In genomic region chr1:44650159-44650831, GRCh38 we compare ENCODE assay signal across 15 cellular contexts. TPM values are rescaled to one million over a fixed set of nuclear protein-coding genes. Genes with fewer than 3 reads are reported as not detected.
DNase-seq lines count a peak whose midpoint lies in the region; ATAC-seq and TF ChIP-seq lines count a peak whose summit lies in the region.
"Had no signal": no experiment of that assay in that cellular context is flagged by ENCODE, and none has a peak within 500 bp of the region (broad histone marks: within the 10 kb centered on the region; RNA-seq: fewer than 3 reads in every experiment).

No MANE protein-coding gene starts in this region.

- H3K4me3 ChIP-seq in H7 (ENCODE audit: insufficient read depth, low read depth, low read length) (no peak overlapping the region), neural cell (ENCODE audit: low read length) (no peak overlapping the region), lower lobe of right lung (no peak overlapping the region)
- H3K4me3 ChIP-seq: GM23248, pancreas, testis had no signal

- H3K27me3 Mint-ChIP-seq in glutamatergic neuron (ENCODE audit: unreplicated experiment) = peaks cover 7% of the 10 kb centered on the region
- H3K27me3 Mint-ChIP-seq: activated CD4-positive, alpha-beta memory T cell treated with anti-CD3 and anti-CD28 coated beads, Interleukin-2, amount 10 ng/mL, durations not matched to agents 7 days and 5 days; dendritic cell treated with granulocyte-macrophage colony-stimulating factor and Interleukin-4, amounts not matched to agents 40 ng/mL and 50 ng/mL, for 4 days had no signal

- intact Hi-C loops in lower lobe of right lung (cut with DNase I) = no loop called here

- ATAC-seq in stimulated activated naive CD8-positive, alpha-beta T cell treated with anti-CD3 and anti-CD28 coated beads, Interleukin-15, Interleukin-2, amounts not matched to agents 100 U/mL and 50 U/mL, for 24 hours = no peak
- no peak for ATAC-seq in lower lobe of right lung
- ATAC-seq: pancreas had no signal

- H2AFZ ChIP-seq in neural cell (ENCODE audit: low read depth, low read length) = no peak overlapping the region
- H2AFZ ChIP-seq: GM23248 had no signal

- no peak overlapping the region for H3K27ac ChIP-seq in neural cell (ENCODE audit: low read length)
- no peak overlapping the region for H3K27ac ChIP-seq in lower lobe of right lung
- H3K27ac ChIP-seq: GM23248, pancreas, testis had no signal

- no peak overlapping the region for H3K4me3 Mint-ChIP-seq in glutamatergic neuron (ENCODE audit: unreplicated experiment)
- H3K4me3 Mint-ChIP-seq: activated CD4-positive, alpha-beta memory T cell treated with anti-CD3 and anti-CD28 coated beads, Interleukin-2, amount 10 ng/mL, durations not matched to agents 7 days and 5 days; dendritic cell treated with granulocyte-macrophage colony-stimulating factor and Interleukin-4, amounts not matched to agents 40 ng/mL and 50 ng/mL, for 4 days had no signal

- H3K9me3 ChIP-seq in neural cell (ENCODE audit: low read length) (no peaks in the 10 kb centered on the region), lower lobe of right lung (no peaks in the 10 kb centered on the region)
- H3K9me3 ChIP-seq: pancreas, testis had no signal

- no peaks in the 10 kb centered on the region for H3K4me1 ChIP-seq in lower lobe of right lung
- H3K4me1 ChIP-seq: pancreas, testis had no signal

- TF ChIP-seq RAD21 in neural cell (conservative IDR thresholded peaks at IDR 0.05) = no peak

- TF ChIP-seq EP300 in neural cell (conservative IDR thresholded peaks at IDR 0.05; ENCODE audit: poor library complexity, severe bottlenecking) = no peak

- H3K79me2 ChIP-seq in neural cell (replicated peaks; ENCODE audit: insufficient read depth, low read length) = no peaks in the 10 kb centered on the region

- H3K9me3 Mint-ChIP-seq in glutamatergic neuron (ENCODE audit: unreplicated experiment) = peaks cover 9% of the 10 kb centered on the region
- H3K9me3 Mint-ChIP-seq: activated CD4-positive, alpha-beta memory T cell treated with anti-CD3 and anti-CD28 coated beads, Interleukin-2, amount 10 ng/mL, durations not matched to agents 7 days and 5 days; dendritic cell treated with granulocyte-macrophage colony-stimulating factor and Interleukin-4, amounts not matched to agents 40 ng/mL and 50 ng/mL, for 4 days had no signal

- H3K4me2 ChIP-seq in neural cell (ENCODE audit: low read length) = no peak overlapping the region

- TF ChIP-seq CTCF in glutamatergic neuron (IDR thresholded peaks at IDR 0.05; ENCODE audit: partially characterized antibody, unreplicated experiment) (no peak), neural cell (IDR thresholded peaks at IDR 0.05; ENCODE audit: poor library complexity, severe bottlenecking) (no peak), lower lobe of right lung (IDR thresholded peaks at IDR 0.05) (no peak)

- no peaks in the 10 kb centered on the region for H4K20me1 ChIP-seq in neural cell (ENCODE audit: insufficient read depth)

- H3K27ac Mint-ChIP-seq in glutamatergic neuron (ENCODE audit: unreplicated experiment) = no peak overlapping the region
- H3K27ac Mint-ChIP-seq: activated CD4-positive, alpha-beta memory T cell treated with anti-CD3 and anti-CD28 coated beads, Interleukin-2, amount 10 ng/mL, durations not matched to agents 7 days and 5 days; dendritic cell treated with granulocyte-macrophage colony-stimulating factor and Interleukin-4, amounts not matched to agents 40 ng/mL and 50 ng/mL, for 4 days had no signal

- peak overlapping the region; percentile 23 for H3K9ac ChIP-seq in neural cell (ENCODE audit: low read length)
- H3K9ac ChIP-seq: GM23248 had no signal

- DNase-seq in H7 (peak; percentile 80), NCI-H2107 (lab: John Stamatoyannopoulos, UW) (peak; percentile 88), glutamatergic neuron (peak; percentile 41), A172 (ENCODE audit: low spot score) (no peak), lower lobe of right lung (no peak)
- DNase-seq in stimulated activated naive CD8-positive, alpha-beta T cell treated with anti-CD3 and anti-CD28 coated beads, Interleukin-15, Interleukin-2, amounts not matched to agents 100 U/mL and 50 U/mL, for 24 hours = no peak
- DNase-seq in stimulated activated CD4-positive, alpha-beta T cell treated with anti-CD3 and anti-CD28 coated beads, Interleukin-12 subunit alpha, Interleukin-12 subunit beta, amount 100 ng/mL, for 4 hours = no peak
- DNase-seq: activated CD4-positive, alpha-beta memory T cell treated with anti-CD3 and anti-CD28 coated beads, Interleukin-2, amount 10 ng/mL, durations not matched to agents 7 days and 5 days; AML-193; GM23248; NCI-H1105 treated with DMSO at 0.1 percent for 48 hours; testis had no signal

- H3K4me1 Mint-ChIP-seq in glutamatergic neuron (ENCODE audit: low read depth, unreplicated experiment) = peaks cover 16% of the 10 kb centered on the region
- H3K4me1 Mint-ChIP-seq: activated CD4-positive, alpha-beta memory T cell treated with anti-CD3 and anti-CD28 coated beads, Interleukin-2, amount 10 ng/mL, durations not matched to agents 7 days and 5 days had no signal

- H3F3A ChIP-seq in neural cell (ENCODE audit: insufficient read depth, low read length, poor library complexity, severe bottlenecking) = no peaks in the 10 kb centered on the region

- no peaks in the 10 kb centered on the region for H3K27me3 ChIP-seq in H7 (ENCODE audit: control insufficient read depth, insufficient read depth, low read length)
- no peaks in the 10 kb centered on the region for H3K27me3 ChIP-seq in neural cell (ENCODE audit: insufficient read depth, low read depth, low read length)
- no peaks in the 10 kb centered on the region for H3K27me3 ChIP-seq in lower lobe of right lung (ENCODE audit: low read depth)
- H3K27me3 ChIP-seq: pancreas, testis had no signal

- H3K36me3 ChIP-seq in H7 (replicated peaks; ENCODE audit: control insufficient read depth, insufficient read depth, low read length) = peaks cover 21% of the 10 kb centered on the region
- no peaks in the 10 kb centered on the region for H3K36me3 ChIP-seq in neural cell (ENCODE audit: insufficient read depth, low read length)
- peaks cover 85% of the 10 kb centered on the region for H3K36me3 ChIP-seq in lower lobe of right lung

- H3K36me3 Mint-ChIP-seq in glutamatergic neuron (ENCODE audit: unreplicated experiment) = peaks cover 6% of the 10 kb centered on the region

- H3K9me2 ChIP-seq in neural cell (ENCODE audit: insufficient read depth, low read length) = no peaks in the 10 kb centered on the region

TF ChIP-seq in neural cell, 6 proteins besides CTCF, POLR2A, EP300 and RAD21:
- TF ChIP-seq TAF1 (IDR thresholded peaks at IDR 0.05; ENCODE audit: low read depth) (no peak), MXI1 (conservative IDR thresholded peaks at IDR 0.05; ENCODE audit: poor library complexity, severe bottlenecking) (no peak), REST (IDR thresholded peaks at IDR 0.05; ENCODE audit: borderline replicate concordance) (no peak), EZH2 (IDR thresholded peaks at IDR 0.05; ENCODE audit: borderline replicate concordance, insufficient read depth, low read length, poor library complexity, severe bottlenecking) (no peak), POLR2AphosphoS5 (IDR thresholded peaks at IDR 0.05) (no peak), SMC3 (conservative IDR thresholded peaks at IDR 0.05; ENCODE audit: poor library complexity) (no peak)

RNA-seq across cellular contexts. Expression of gene TMEM53, which starts 24.0 kb away (rescaled TPM):
- 6.0 and 9.0 TPM in 2 replicates for total RNA-seq in H7 (2014; rRNA removed; shearing (Covaris generic))
- total RNA-seq in glutamatergic neuron (ENCODE audit: unreplicated experiment) = 10.1 TPM
- polyA plus RNA-seq in neural cell = 13.4 and 21.4 TPM in 2 replicates
- 11.6 and 13.9 TPM in 2 replicates for polyA minus RNA-seq in neural cell
- total RNA-seq in A172 (2014; rRNA removed; shearing (Covaris generic)) = 3.7 and 4.6 TPM in 2 replicates
- 22.6 TPM for total RNA-seq in lower lobe of right lung

RNA-seq across cellular contexts. Expression of gene ARMH1, which starts 24.2 kb away (rescaled TPM):
- total RNA-seq in H7 (2014; rRNA removed; shearing (Covaris generic)) = 0.62 TPM in 1 of 2 replicates, not detected in the other
- total RNA-seq in glutamatergic neuron (ENCODE audit: unreplicated experiment) (4.9 TPM), lower lobe of right lung (14.5 TPM)
- 88.3 and 105 TPM in 2 replicates for polyA plus RNA-seq in neural cell
- polyA minus RNA-seq in neural cell = 17.2 and 24.8 TPM in 2 replicates
- not detected in 2 replicates for total RNA-seq in A172 (2014; rRNA removed; shearing (Covaris generic))

Comparison
In these comparisons a context has a peak if more than half of its experiments do, and no peak if none do; other contexts are left out.
1. DNase-seq: peak in H7 (single experiment), NCI-H2107 (single experiment) and glutamatergic neuron (single experiment); none in A172 (single experiment), stimulated activated naive CD8-positive, alpha-beta T cell treated with anti-CD3 and anti-CD28 coated beads, Interleukin-15, Interleukin-2, amounts not matched to agents 100 U/mL and 50 U/mL, for 24 hours (single experiment), lower lobe of right lung (single experiment) and stimulated activated CD4-positive, alpha-beta T cell treated with anti-CD3 and anti-CD28 coated beads, Interleukin-12 subunit alpha, Interleukin-12 subunit beta, amount 100 ng/mL, for 4 hours (single experiment).